Comparison of ENCODE assay signal across 16 cellular contexts in the genomic region with DNA sequence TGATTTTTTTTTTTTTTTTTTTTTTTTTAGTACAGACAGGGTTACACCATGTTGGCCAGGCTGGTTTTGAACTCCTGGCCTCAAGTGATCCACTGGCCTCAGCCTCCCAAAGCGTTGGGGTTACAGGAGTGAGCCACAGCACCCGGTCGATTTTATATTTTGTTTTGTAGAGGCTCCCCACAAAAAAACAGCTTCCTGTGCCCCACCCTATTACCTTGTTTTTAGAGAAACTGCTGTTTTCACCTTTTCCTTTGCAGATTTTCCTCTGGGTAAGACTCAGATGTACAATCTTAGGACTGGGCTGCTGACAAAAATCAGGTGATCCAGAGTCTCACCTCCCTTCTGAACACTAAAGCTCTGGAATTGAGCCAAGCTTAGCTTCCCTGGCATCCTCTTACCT. TPM values are rescaled to one million over a fixed set of nuclear protein-coding genes. Genes with fewer than 3 reads are reported as not detected.
DNase-seq lines count a peak whose midpoint lies in the region; ATAC-seq and TF ChIP-seq lines count a peak whose summit lies in the region.
"Had no signal": no experiment of that assay in that cellular context is flagged by ENCODE, and none has a peak within 500 bp of the region (broad histone marks: within the 10 kb centered on the region; RNA-seq: fewer than 3 reads in every experiment).

No MANE protein-coding gene starts in this region.

- WGBS in sigmoid colon, 2 donors = 71 to 82% methylated on average over 3 of the region's 3 CpGs

- intact Hi-C loops in activated naive CD4-positive, alpha-beta T cell treated with anti-CD3 and anti-CD28 coated beads for 36 hours (cut with micrococcal nuclease) = no loop called here
- intact Hi-C loops in sigmoid colon (cut with DNase I) = no loop called here

- peaks cover 3% of the 10 kb centered on the region for H3K9me3 Mint-ChIP-seq in activated naive CD4-positive, alpha-beta T cell treated with anti-CD3 and anti-CD28 coated beads, Interleukin-2, amount 10 ng/mL, durations not matched to agents 7 days and 5 days
- peaks cover 4% of the 10 kb centered on the region for H3K9me3 Mint-ChIP-seq in activated naive CD4-positive, alpha-beta T cell treated with anti-CD3 and anti-CD28 coated beads for 36 hours
- peaks cover 3% of the 10 kb centered on the region for H3K9me3 Mint-ChIP-seq in osteocyte (ENCODE audit: unreplicated experiment)

- CTCF ChIA-PET in activated naive CD4-positive, alpha-beta T cell treated with anti-CD3 and anti-CD28 coated beads, Interleukin-2, amount 10 ng/mL, durations not matched to agents 7 days and 5 days (lab: Charles Lee) = no interaction called here
- CTCF ChIA-PET in activated naive CD4-positive, alpha-beta T cell treated with anti-CD3 and anti-CD28 coated beads for 36 hours (lab: Charles Lee) = interaction anchor here (0.6 kb wide), 1 partner anchor 12 kb away, joined by 4 read pairs; no protein-coding TSS in a partner anchor

- H3K4me1 ChIP-seq in foreskin keratinocyte = peaks cover 14% of the 10 kb centered on the region
- peaks cover 0 to 56% (median 45%) of the 10 kb centered on the region in 4 donors for H3K4me1 ChIP-seq in sigmoid colon

- H3K36me3 Mint-ChIP-seq in activated naive CD4-positive, alpha-beta T cell treated with anti-CD3 and anti-CD28 coated beads, Interleukin-2, amount 10 ng/mL, durations not matched to agents 7 days and 5 days = no peaks in the 10 kb centered on the region
- peaks cover under 1% of the 10 kb centered on the region for H3K36me3 Mint-ChIP-seq in activated naive CD4-positive, alpha-beta T cell treated with anti-CD3 and anti-CD28 coated beads for 36 hours (ENCODE audit: low read depth)
- H3K36me3 Mint-ChIP-seq in osteocyte (ENCODE audit: unreplicated experiment) = no peaks in the 10 kb centered on the region
- H3K36me3 Mint-ChIP-seq: CD8-positive, alpha-beta memory T cell had no signal

- H3K9me3 ChIP-seq in sigmoid colon = no peaks in the 10 kb centered on the region

- H3K4me3 Mint-ChIP-seq in activated naive CD4-positive, alpha-beta T cell treated with anti-CD3 and anti-CD28 coated beads, Interleukin-2, amount 10 ng/mL, durations not matched to agents 7 days and 5 days = no peak overlapping the region
- H3K4me3 Mint-ChIP-seq in activated naive CD4-positive, alpha-beta T cell treated with anti-CD3 and anti-CD28 coated beads for 36 hours = no peak overlapping the region
- no peak overlapping the region for H3K4me3 Mint-ChIP-seq in osteocyte (ENCODE audit: unreplicated experiment)
- H3K4me3 Mint-ChIP-seq: CD8-positive, alpha-beta memory T cell; GM23338; H9 had no signal

- no peak for TF ChIP-seq POLR2A in sigmoid colon (IDR thresholded peaks at IDR 0.05)

- H3K27ac Mint-ChIP-seq in activated naive CD4-positive, alpha-beta T cell treated with anti-CD3 and anti-CD28 coated beads, Interleukin-2, amount 10 ng/mL, durations not matched to agents 7 days and 5 days = no peak overlapping the region
- no peak overlapping the region for H3K27ac Mint-ChIP-seq in activated naive CD4-positive, alpha-beta T cell treated with anti-CD3 and anti-CD28 coated beads for 36 hours
- H3K27ac Mint-ChIP-seq in osteocyte (ENCODE audit: unreplicated experiment) = no peak overlapping the region
- H3K27ac Mint-ChIP-seq: CD8-positive, alpha-beta memory T cell; GM23338 had no signal

- H3K27ac ChIP-seq in foreskin keratinocyte (peak overlapping the region; percentile 22), sigmoid colon (peak overlapping the region in 3 of 4 donors; percentile 43 to 65 (median 58))

- peak; percentile 27 for DNase-seq in activated naive CD4-positive, alpha-beta T cell treated with anti-CD3 and anti-CD28 coated beads, Interleukin-2, amount 10 ng/mL, durations not matched to agents 7 days and 5 days
- DNase-seq in activated naive CD4-positive, alpha-beta T cell treated with anti-CD3 and anti-CD28 coated beads for 36 hours = no peak
- DNase-seq in foreskin keratinocyte (no peak), sigmoid colon (no peak), osteocyte (ENCODE audit: extremely low spot score, unreplicated experiment) (no peak)
- DNase-seq: C1 segment of cervical spinal cord; CD8-positive, alpha-beta memory T cell; DMS 273 treated with DMSO at 0.1 percent for 48 hours; DMS79; EL; GDM1; H9 had no signal

- H3K27me3 ChIP-seq in foreskin keratinocyte (no peaks in the 10 kb centered on the region), sigmoid colon (no peaks in the 10 kb centered on the region)

- peaks cover 0 to 10% (median 0%) of the 10 kb centered on the region in 4 donors for H3K36me3 ChIP-seq in sigmoid colon

- H3K4me3 ChIP-seq in sigmoid colon = no peak overlapping the region
- H3K4me3 ChIP-seq: GM12878, GM23338 had no signal

- no peak for TF ChIP-seq CTCF in foreskin keratinocyte (conservative IDR thresholded peaks at IDR 0.05)
- TF ChIP-seq CTCF in sigmoid colon (IDR thresholded peaks at IDR 0.05) = no peak
- no peak for TF ChIP-seq CTCF in osteocyte (IDR thresholded peaks at IDR 0.05)

- H3K27me3 Mint-ChIP-seq in activated naive CD4-positive, alpha-beta T cell treated with anti-CD3 and anti-CD28 coated beads, Interleukin-2, amount 10 ng/mL, durations not matched to agents 7 days and 5 days = no peaks in the 10 kb centered on the region
- H3K27me3 Mint-ChIP-seq in activated naive CD4-positive, alpha-beta T cell treated with anti-CD3 and anti-CD28 coated beads for 36 hours (ENCODE audit: low read depth) = no peaks in the 10 kb centered on the region
- no peaks in the 10 kb centered on the region for H3K27me3 Mint-ChIP-seq in osteocyte (ENCODE audit: unreplicated experiment)
- H3K27me3 Mint-ChIP-seq: CD8-positive, alpha-beta memory T cell had no signal

- peaks cover 14% of the 10 kb centered on the region for H3K4me1 Mint-ChIP-seq in activated naive CD4-positive, alpha-beta T cell treated with anti-CD3 and anti-CD28 coated beads, Interleukin-2, amount 10 ng/mL, durations not matched to agents 7 days and 5 days
- H3K4me1 Mint-ChIP-seq in activated naive CD4-positive, alpha-beta T cell treated with anti-CD3 and anti-CD28 coated beads for 36 hours (ENCODE audit: low read depth) = peaks cover 8% of the 10 kb centered on the region
- H3K4me1 Mint-ChIP-seq in osteocyte (ENCODE audit: unreplicated experiment) = peaks cover 3% of the 10 kb centered on the region
- H3K4me1 Mint-ChIP-seq: CD8-positive, alpha-beta memory T cell; GM23338 had no signal

- no peak for TF ChIP-seq EP300 in sigmoid colon (IDR thresholded peaks at IDR 0.05)

- ATAC-seq in foreskin keratinocyte = no peak
- no peak for ATAC-seq in GM19452 (IDR thresholded peaks at IDR 0.05; ENCODE audit: unreplicated experiment)
- ATAC-seq: GM12878, GM23338, HCT116 had no signal

RNA-seq across cellular contexts. Expression of gene ARRDC4, which starts 20.6 kb away (rescaled TPM):
- total RNA-seq in activated naive CD4-positive, alpha-beta T cell treated with anti-CD3 and anti-CD28 coated beads for 36 hours = under 1 TPM; 0.17 to 0.20 TPM
- total RNA-seq in foreskin keratinocyte = 9.0 and 14.0 TPM in 2 replicates
- 3.8 and 4.9 TPM in 2 replicates for polyA plus RNA-seq in foreskin keratinocyte
- total RNA-seq in sigmoid colon = 100 to 1,000 TPM; 116 to 205 (median 170) TPM
- polyA plus RNA-seq in sigmoid colon = 100 to 1,000 TPM in 1 of 3 donors, 10 to 100 TPM in 2; 26.4 to 143 (median 58.3) TPM
- 14.9 and 15.3 TPM in 2 replicates for total RNA-seq in osteocyte
